8 cellular contexts compared by ENCODE assay signal in the genomic region with DNA sequence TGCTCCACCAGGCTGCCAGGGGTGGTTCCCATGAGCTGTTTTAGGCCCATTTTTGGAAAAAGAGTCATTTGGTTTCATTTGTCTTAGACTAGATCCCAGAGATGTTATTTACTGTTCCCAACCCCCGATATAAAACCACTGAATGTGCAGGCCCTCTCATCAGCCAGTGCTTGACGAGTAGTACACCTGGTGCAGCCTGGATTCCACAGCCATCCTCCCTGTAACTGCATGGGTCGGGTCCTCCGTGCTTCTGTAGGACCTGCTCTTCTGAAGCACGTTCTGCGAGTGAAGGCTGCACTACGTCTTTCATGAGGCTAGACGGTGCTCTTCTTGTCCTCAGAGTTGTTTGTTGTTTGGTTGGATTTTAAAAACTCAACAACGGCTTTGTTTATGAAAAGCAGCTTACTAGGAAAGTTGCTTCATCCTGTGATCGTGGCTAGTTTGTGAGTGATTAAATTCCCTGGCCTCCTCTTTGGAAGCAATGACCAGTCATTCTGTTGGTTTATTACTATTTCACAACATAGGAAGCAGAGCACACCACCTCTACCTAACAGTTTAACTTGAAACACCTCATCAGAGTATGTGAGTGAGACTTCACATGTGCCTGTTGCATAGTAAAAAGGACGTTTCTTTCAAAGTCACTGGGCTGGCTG.
DNase-seq lines count a peak whose midpoint lies in the region; ATAC-seq and TF ChIP-seq lines count a peak whose summit lies in the region.

No MANE protein-coding gene starts in this region.

- DNase-seq in GM03348 (ENCODE audit: low spot score) = peak; percentile 68
- DNase-seq in NCI-H460 (ENCODE audit: extremely low read depth, low read depth) = peak; percentile 59
- no peak for DNase-seq in coronary artery (ENCODE audit: low spot score)
- peak; percentile 97 for DNase-seq in renal cortical epithelial cell (ENCODE audit: low read depth)
- no peak for DNase-seq in activated effector memory CD4-positive, alpha-beta T cell treated with Interleukin-2 at 50 U/mL for 16 hours
- no peak for DNase-seq in NCI-H2227 treated with DMSO at 0.1 percent for 48 hours (lab: John Stamatoyannopoulos, UW)

- ATAC-seq in GM18511 (IDR thresholded peaks at IDR 0.05; ENCODE audit: unreplicated experiment) = no peak
- no peak for ATAC-seq in HG03196 (IDR thresholded peaks at IDR 0.05; ENCODE audit: unreplicated experiment)

- peak overlapping the region; percentile 15 to 61 for H3K27ac ChIP-seq in coronary artery

- no peak for TF ChIP-seq CTCF in coronary artery (IDR thresholded peaks at IDR 0.05)

- no peak overlapping the region for H3K4me3 ChIP-seq in coronary artery

Comparison
In these comparisons a context has a peak if more than half of its experiments do, and no peak if none do; other contexts are left out.
1. DNase-seq: peak in GM03348 (single experiment), NCI-H460 (single experiment) and renal cortical epithelial cell (single experiment); none in coronary artery (single experiment), activated effector memory CD4-positive, alpha-beta T cell treated with Interleukin-2 at 50 U/mL for 16 hours (single experiment) and NCI-H2227 treated with DMSO at 0.1 percent for 48 hours (single experiment).